Comparison of ENCODE assay signal across 20 cellular contexts in the genomic region with DNA sequence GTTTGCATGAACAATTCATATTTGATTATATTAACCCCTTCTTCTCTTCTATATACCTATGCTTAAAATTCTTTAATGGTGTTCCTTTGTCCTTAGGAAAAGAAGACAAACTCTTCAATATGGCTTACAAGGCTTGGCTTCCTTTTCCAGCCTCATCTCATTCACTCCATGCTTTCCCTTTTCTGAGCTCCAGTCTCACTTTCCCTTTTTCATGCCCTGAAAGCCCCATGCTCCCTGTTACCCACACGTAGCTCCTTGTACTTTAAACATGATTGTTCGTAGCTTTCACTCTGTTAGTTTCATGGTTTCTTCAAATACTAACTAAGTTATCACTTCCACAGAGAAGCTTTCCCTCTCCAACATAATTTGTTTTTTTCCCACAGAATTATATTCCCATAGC.
DNase-seq lines count a peak whose midpoint lies in the region; ATAC-seq and TF ChIP-seq lines count a peak whose summit lies in the region.
"Had no signal": no experiment of that assay in that cellular context is flagged by ENCODE, and none has a peak within 500 bp of the region (broad histone marks: within the 10 kb centered on the region; RNA-seq: fewer than 3 reads in every experiment).

No MANE protein-coding gene starts in this region.

- intact Hi-C loops in PC-9 (cut with micrococcal nuclease; ENCODE audit: unreplicated experiment): no loop called here

- H3K79me2 ChIP-seq in PC-9 (ENCODE audit: low read depth): no peaks in the 10 kb centered on the region

- peaks cover 25% of the 10 kb centered on the region for H3K36me3 Mint-ChIP-seq in activated T-cell treated with anti-CD3 and anti-CD28 coated beads, Interleukin-2, amount 50 U/mL, for 24 hours (ENCODE audit: low read depth)
- peaks cover 8% of the 10 kb centered on the region for H3K36me3 Mint-ChIP-seq in activated naive CD8-positive, alpha-beta T cell
- H3K36me3 Mint-ChIP-seq in natural killer cell treated with Interleukin-12 subunit alpha and Interleukin-12 subunit beta and Interleukin-15 and Interleukin-18, amount 100 ng/mL, for 72 hours: no peaks in the 10 kb centered on the region

- no peak for ATAC-seq in natural killer cell treated with Interleukin-12 subunit alpha and Interleukin-12 subunit beta and Interleukin-15 and Interleukin-18, amount 100 ng/mL, for 72 hours
- ATAC-seq: HCT116, lower lobe of right lung, mucosa of descending colon, Right ventricle myocardium inferior had no signal

- H3K36me3 ChIP-seq in KOPT-K1 (ENCODE audit: insufficient read depth, low read length) (peaks cover 9% of the 10 kb centered on the region; the same call in 1 of the 2 replicates), PC-9 (ENCODE audit: low read depth) (no peaks in the 10 kb centered on the region)
- H3K36me3 ChIP-seq: lower lobe of right lung, sigmoid colon, uterus had no signal

- H4K20me1 ChIP-seq in PC-9 (ENCODE audit: insufficient read depth): no peaks in the 10 kb centered on the region

- H3K27ac ChIP-seq in KOPT-K1 (ENCODE audit: low read depth, low read length, poor library complexity, severe bottlenecking) (peak overlapping the region; percentile 77), PC-9 (no peak overlapping the region)
- H3K27ac ChIP-seq: lower lobe of right lung, sigmoid colon, uterus had no signal

- H3K4me2 ChIP-seq in PC-9: no peak overlapping the region

- H3K9me3 ChIP-seq in KOPT-K1 (ENCODE audit: insufficient read depth, low read length, poor library complexity, severe bottlenecking): peaks cover 10% of the 10 kb centered on the region
- peaks cover 7% of the 10 kb centered on the region; the same call in 1 of the 2 replicates for H3K9me3 ChIP-seq in PC-9 (ENCODE audit: insufficient read depth, low read depth)
- H3K9me3 ChIP-seq: lower lobe of right lung, mucosa of descending colon, sigmoid colon, uterus had no signal

- no peak for DNase-seq in activated T-cell treated with anti-CD3 and anti-CD28 coated beads, Interleukin-2, amount 50 U/mL, for 24 hours
- no peak for DNase-seq in activated T-cell treated with anti-CD3 and anti-CD28 coated beads for 4 hours
- DNase-seq in natural killer cell treated with Interleukin-12 subunit alpha and Interleukin-12 subunit beta and Interleukin-15 and Interleukin-18, amount 100 ng/mL, for 72 hours (ENCODE audit: low spot score): no peak
- no peak for DNase-seq in NCI-H1048 (lab: John Stamatoyannopoulos, UW)
- no peak for DNase-seq in T1000 (lab: John Stamatoyannopoulos, UW)
- no peak for DNase-seq in PC-9
- DNase-seq: amygdala, cortex of kidney, KBM-7, lower lobe of right lung, mucosa of descending colon, NCI-H187, NCI-H82, sigmoid colon, uterus had no signal

- no peaks in the 10 kb centered on the region for H3K27me3 Mint-ChIP-seq in activated T-cell treated with anti-CD3 and anti-CD28 coated beads, Interleukin-2, amount 50 U/mL, for 24 hours
- no peaks in the 10 kb centered on the region for H3K27me3 Mint-ChIP-seq in activated naive CD8-positive, alpha-beta T cell
- no peaks in the 10 kb centered on the region for H3K27me3 Mint-ChIP-seq in natural killer cell treated with Interleukin-12 subunit alpha and Interleukin-12 subunit beta and Interleukin-15 and Interleukin-18, amount 100 ng/mL, for 72 hours

- no peak for TF ChIP-seq CTCF in PC-9 (conservative IDR thresholded peaks at IDR 0.05)

- CTCF ChIA-PET in PC-9 (lab: Charles Lee): no interaction called here

- peak overlapping the region; percentile 73 for H3K4me3 Mint-ChIP-seq in activated T-cell treated with anti-CD3 and anti-CD28 coated beads, Interleukin-2, amount 50 U/mL, for 24 hours
- peak overlapping the region; percentile 84 for H3K4me3 Mint-ChIP-seq in activated naive CD8-positive, alpha-beta T cell
- H3K4me3 Mint-ChIP-seq in natural killer cell treated with Interleukin-12 subunit alpha and Interleukin-12 subunit beta and Interleukin-15 and Interleukin-18, amount 100 ng/mL, for 72 hours: peak overlapping the region; percentile 79
- H3K4me3 Mint-ChIP-seq: CD14-positive monocyte had no signal

- no peak overlapping the region for H3K4me3 ChIP-seq in PC-9
- H3K4me3 ChIP-seq: lower lobe of right lung, mucosa of descending colon, sigmoid colon, uterus had no signal

- H3K4me1 ChIP-seq in PC-9 (replicated peaks; ENCODE audit: insufficient read depth): peaks cover 24% of the 10 kb centered on the region
- H3K4me1 ChIP-seq: sigmoid colon, uterus had no signal

- no peaks in the 10 kb centered on the region for H3K9me2 ChIP-seq in PC-9 (ENCODE audit: insufficient read depth)

- peaks cover 17% of the 10 kb centered on the region for H3K9me3 Mint-ChIP-seq in activated T-cell treated with anti-CD3 and anti-CD28 coated beads, Interleukin-2, amount 50 U/mL, for 24 hours
- H3K9me3 Mint-ChIP-seq in activated naive CD8-positive, alpha-beta T cell (ENCODE audit: low read depth): peaks cover 5% of the 10 kb centered on the region
- H3K9me3 Mint-ChIP-seq in natural killer cell treated with Interleukin-12 subunit alpha and Interleukin-12 subunit beta and Interleukin-15 and Interleukin-18, amount 100 ng/mL, for 72 hours: no peaks in the 10 kb centered on the region

- peak overlapping the region; percentile 88 for H3K27ac Mint-ChIP-seq in activated T-cell treated with anti-CD3 and anti-CD28 coated beads, Interleukin-2, amount 50 U/mL, for 24 hours
- peak overlapping the region; percentile 96 for H3K27ac Mint-ChIP-seq in activated naive CD8-positive, alpha-beta T cell
- peak overlapping the region; percentile 0 to 89 for H3K27ac Mint-ChIP-seq in natural killer cell treated with Interleukin-12 subunit alpha and Interleukin-12 subunit beta and Interleukin-15 and Interleukin-18, amount 100 ng/mL, for 72 hours

- peaks cover 79% of the 10 kb centered on the region for H3K4me1 Mint-ChIP-seq in activated T-cell treated with anti-CD3 and anti-CD28 coated beads, Interleukin-2, amount 50 U/mL, for 24 hours (ENCODE audit: low read depth)
- peaks cover 80% of the 10 kb centered on the region for H3K4me1 Mint-ChIP-seq in activated naive CD8-positive, alpha-beta T cell (ENCODE audit: low read depth)
- H3K4me1 Mint-ChIP-seq in natural killer cell treated with Interleukin-12 subunit alpha and Interleukin-12 subunit beta and Interleukin-15 and Interleukin-18, amount 100 ng/mL, for 72 hours (ENCODE audit: low read depth in 2 of 2): peaks cover 55 to 77% of the 10 kb centered on the region in 2 donors

- POLR2A ChIA-PET in PC-9 (lab: Charles Lee; ENCODE audit: unreplicated experiment): no interaction called here

- no peak overlapping the region for H2AFZ ChIP-seq in PC-9

- no peaks in the 10 kb centered on the region for H3K27me3 ChIP-seq in PC-9 (ENCODE audit: insufficient read depth, low read depth)
- H3K27me3 ChIP-seq: sigmoid colon, uterus had no signal

- BruUV-seq in PC-9 (replicated peaks; lab: Mats Ljungman, UMichigan): no TSS peak

- H3F3A ChIP-seq in PC-9 (ENCODE audit: insufficient read depth, low read depth): no peaks in the 10 kb centered on the region

Comparison
In these comparisons a context has a peak if more than half of its experiments do, and no peak if none do; other contexts are left out.
1. H3K27ac Mint-ChIP-seq: peak in every context shown above with its lines; median percentile 96 in activated naive CD8-positive, alpha-beta T cell; 88 in activated T-cell treated with anti-CD3 and anti-CD28 coated beads, Interleukin-2, amount 50 U/mL, for 24 hours; 44 in natural killer cell treated with Interleukin-12 subunit alpha and Interleukin-12 subunit beta and Interleukin-15 and Interleukin-18, amount 100 ng/mL, for 72 hours.